Comparison of ENCODE assay signal across 34 cellular contexts in the genomic region with DNA sequence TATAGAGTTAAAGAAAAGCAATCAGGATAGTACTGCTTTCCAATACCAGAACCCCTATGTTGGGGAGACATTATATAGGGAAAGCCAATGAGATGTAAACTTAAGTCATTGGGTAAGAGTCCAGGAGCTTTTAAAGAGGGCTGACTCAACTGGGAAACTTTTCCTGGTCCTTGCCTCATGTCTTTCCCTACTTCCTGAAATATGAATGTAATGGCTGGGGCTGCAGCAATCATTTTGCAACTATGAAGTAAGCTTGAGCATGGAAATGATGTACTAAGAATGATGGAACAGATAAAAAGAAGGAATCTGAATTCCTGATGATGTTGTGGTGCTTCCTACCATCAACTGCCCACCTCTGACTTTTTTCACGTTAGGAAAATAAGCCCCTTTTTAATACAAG.
"Had no signal": no experiment of that assay in that cellular context is flagged by ENCODE, and none has a peak within 500 bp of the region (broad histone marks: within the 10 kb centered on the region; RNA-seq: fewer than 3 reads in every experiment).

No MANE protein-coding gene starts in this region.

- H3K4me3 ChIP-seq: esophagus squamous epithelium, gastrocnemius medialis, heart left ventricle had no signal

- ATAC-seq: activated CD4-positive, CD25-positive, alpha-beta regulatory T cell treated with anti-CD3 and anti-CD28 coated beads, Interleukin-2, amount 50 U/mL, for 24 hours; activated CD8-positive, alpha-beta T cell treated with anti-CD3 and anti-CD28 coated beads for 36 hours; effector memory CD8-positive, alpha-beta T cell; foreskin keratinocyte; gastrocnemius medialis; heart left ventricle; T-cell had no signal

- H3K36me3 Mint-ChIP-seq: activated naive CD4-positive, alpha-beta T cell treated with anti-CD3 and anti-CD28 coated beads, Interleukin-2, amount 10 ng/mL, durations not matched to agents 7 days and 5 days; activated naive CD4-positive, alpha-beta T cell treated with anti-CD3 and anti-CD28 coated beads, Interleukin-2, amount 50 U/mL, for 72 hours; activated naive CD8-positive, alpha-beta T cell treated with anti-CD3 and anti-CD28 coated beads, Interleukin-2, amount 10 ng/mL, durations not matched to agents 7 days and 5 days; T-cell had no signal

- H3K9me3 ChIP-seq: esophagus squamous epithelium, gastrocnemius medialis, heart left ventricle had no signal

- H3K27ac ChIP-seq: brain microvascular endothelial cell, epithelial cell of prostate, esophagus squamous epithelium, foreskin keratinocyte, gastrocnemius medialis, heart left ventricle, WERI-Rb-1 had no signal

- H3K4me1 ChIP-seq: esophagus squamous epithelium, foreskin keratinocyte, gastrocnemius medialis, heart left ventricle had no signal

- H3K4me1 Mint-ChIP-seq: activated naive CD4-positive, alpha-beta T cell treated with anti-CD3 and anti-CD28 coated beads, Interleukin-2, amount 10 ng/mL, durations not matched to agents 7 days and 5 days; activated naive CD8-positive, alpha-beta T cell treated with anti-CD3 and anti-CD28 coated beads, Interleukin-2, amount 10 ng/mL, durations not matched to agents 7 days and 5 days; T-cell had no signal

- H3K27me3 ChIP-seq: esophagus squamous epithelium, gastrocnemius medialis had no signal

- H3K36me3 ChIP-seq: brain microvascular endothelial cell, gastrocnemius medialis, heart left ventricle, WERI-Rb-1 had no signal

- H3K9me3 Mint-ChIP-seq: activated B cell treated with CpG ODN at 0.5 μM for 24 hours; activated CD8-positive, alpha-beta T cell treated with anti-CD3 and anti-CD28 coated beads for 36 hours; activated naive CD4-positive, alpha-beta T cell treated with anti-CD3 and anti-CD28 coated beads, Interleukin-2, amount 10 ng/mL, durations not matched to agents 7 days and 5 days; activated naive CD4-positive, alpha-beta T cell treated with anti-CD3 and anti-CD28 coated beads, Interleukin-2, amount 50 U/mL, for 72 hours; activated naive CD8-positive, alpha-beta T cell treated with anti-CD3 and anti-CD28 coated beads, Interleukin-2, amount 10 ng/mL, durations not matched to agents 7 days and 5 days; activated T-helper 1 cell treated with anti-CD3 and anti-CD28 coated beads, Interleukin-12 subunit alpha, Interleukin-12 subunit beta, Interleukin-2, Interleukin-4 antibody, amounts not matched to agents 30 ng/mL and 10 ng/mL and 1 ng/mL, durations not matched to agents 14 hours and 24 hours and 36 hours; activated T-helper 2 cell treated with anti-CD3 and anti-CD28 coated beads, Interferon-gamma antibody, Interleukin-2, Interleukin-4, amounts not matched to agents 10 μg/mL and 5 μg/mL and 100 μg/mL, durations not matched to agents 14 hours and 24 hours and 36 hours; effector memory CD8-positive, alpha-beta T cell; T-helper 1 cell treated with Interleukin-12 subunit alpha and Interleukin-12 subunit beta and Interleukin-4 antibody, amounts not matched to agents 30 μg/mL and 1 μg/mL, for 36 hours had no signal

- H3K27ac Mint-ChIP-seq: activated B cell treated with CpG ODN at 0.5 μM for 24 hours; activated CD8-positive, alpha-beta T cell treated with anti-CD3 and anti-CD28 coated beads for 36 hours; activated naive CD4-positive, alpha-beta T cell treated with anti-CD3 and anti-CD28 coated beads, Interleukin-2, amount 10 ng/mL, durations not matched to agents 7 days and 5 days; activated naive CD4-positive, alpha-beta T cell treated with anti-CD3 and anti-CD28 coated beads, Interleukin-2, amount 50 U/mL, for 72 hours; activated naive CD8-positive, alpha-beta T cell treated with anti-CD3 and anti-CD28 coated beads, Interleukin-2, amount 10 ng/mL, durations not matched to agents 7 days and 5 days; activated T-helper 1 cell treated with anti-CD3 and anti-CD28 coated beads, Interleukin-12 subunit alpha, Interleukin-12 subunit beta, Interleukin-2, Interleukin-4 antibody, amounts not matched to agents 30 ng/mL and 10 ng/mL and 1 ng/mL, durations not matched to agents 14 hours and 24 hours and 36 hours; activated T-helper 2 cell treated with anti-CD3 and anti-CD28 coated beads, Interferon-gamma antibody, Interleukin-2, Interleukin-4, amounts not matched to agents 10 μg/mL and 5 μg/mL and 100 μg/mL, durations not matched to agents 14 hours and 24 hours and 36 hours; effector memory CD8-positive, alpha-beta T cell; T-cell; T-helper 1 cell treated with Interleukin-12 subunit alpha and Interleukin-12 subunit beta and Interleukin-4 antibody, amounts not matched to agents 30 μg/mL and 1 μg/mL, for 36 hours had no signal

- DNase-seq: activated B cell treated with CpG ODN at 0.5 μM for 24 hours; activated CD4-positive, alpha-beta T cell treated with anti-CD3 and anti-CD28 coated beads for 48 hours; activated CD4-positive, alpha-beta T cell treated with anti-CD3 and anti-CD28 coated beads, Interleukin-2, amount 50 U/mL, for 1 hour; activated CD4-positive, alpha-beta T cell treated with anti-CD3 and anti-CD28 coated beads, Interleukin-2, amount 50 U/mL, for 48 hours; activated CD8-positive, alpha-beta memory T cell treated with anti-CD3 and anti-CD28 coated beads for 24 hours; activated CD8-positive, alpha-beta T cell treated with anti-CD3 and anti-CD28 coated beads for 36 hours; activated effector memory CD4-positive, alpha-beta T cell treated with anti-CD3 and anti-CD28 coated beads, Interleukin-2, amount 50 U/mL, for 16 hours; activated naive CD4-positive, alpha-beta T cell treated with anti-CD3 and anti-CD28 coated beads, Interleukin-2, amount 10 ng/mL, durations not matched to agents 7 days and 5 days; activated naive CD8-positive, alpha-beta T cell treated with anti-CD3 and anti-CD28 coated beads, Interleukin-2, amount 10 ng/mL, durations not matched to agents 7 days and 5 days; activated T-cell treated with anti-CD3 and anti-CD28 coated beads, Interleukin-2, amount 50 U/mL, for 48 hours; amniotic stem cell; anterior cingulate cortex; brain microvascular endothelial cell; caudate nucleus; cortex of kidney; dermis blood vessel endothelial cell; effector CD4-positive, alpha-beta T cell; effector memory CD8-positive, alpha-beta T cell; esophagus squamous epithelium; gastrocnemius medialis; glutamatergic neuron; heart left ventricle; T-cell; T-helper 9 cell; WERI-Rb-1 had no signal

- FAIRE-seq: astrocyte, colon had no signal

- H3K4me3 Mint-ChIP-seq: activated B cell treated with CpG ODN at 0.5 μM for 24 hours; activated CD8-positive, alpha-beta T cell treated with anti-CD3 and anti-CD28 coated beads for 36 hours; activated naive CD4-positive, alpha-beta T cell treated with anti-CD3 and anti-CD28 coated beads, Interleukin-2, amount 10 ng/mL, durations not matched to agents 7 days and 5 days; activated naive CD8-positive, alpha-beta T cell treated with anti-CD3 and anti-CD28 coated beads, Interleukin-2, amount 10 ng/mL, durations not matched to agents 7 days and 5 days; activated T-helper 1 cell treated with anti-CD3 and anti-CD28 coated beads, Interleukin-12 subunit alpha, Interleukin-12 subunit beta, Interleukin-2, Interleukin-4 antibody, amounts not matched to agents 30 ng/mL and 10 ng/mL and 1 ng/mL, durations not matched to agents 14 hours and 24 hours and 36 hours; effector memory CD8-positive, alpha-beta T cell; T-cell; T-helper 1 cell treated with Interleukin-12 subunit alpha and Interleukin-12 subunit beta and Interleukin-4 antibody, amounts not matched to agents 30 μg/mL and 1 μg/mL, for 36 hours had no signal
